In genomic region chr17:21814776-21815175, GRCh38 we compare ENCODE assay signal across 21 cellular contexts.
DNase-seq lines count a peak whose midpoint lies in the region; ATAC-seq and TF ChIP-seq lines count a peak whose summit lies in the region.
"Had no signal": no experiment of that assay in that cellular context is flagged by ENCODE, and none has a peak within 500 bp of the region (broad histone marks: within the 10 kb centered on the region; RNA-seq: fewer than 3 reads in every experiment).

No MANE protein-coding gene starts in this region.

- CTCF ChIA-PET in activated CD8-positive, alpha-beta T cell treated with anti-CD3 and anti-CD28 coated beads for 36 hours (lab: Charles Lee) = no interaction called here

- no peaks in the 10 kb centered on the region for H3K4me1 ChIP-seq in left lung
- H3K4me1 ChIP-seq in suprapubic skin = no peaks in the 10 kb centered on the region
- H3K4me1 ChIP-seq: BLaER1 treated with 17β-estradiol and CSF1 and Interleukin-3, amounts not matched to agents 10 nM and 100 nM; SJCRH30 had no signal

- TF ChIP-seq CTCF in GM10266 (IDR thresholded peaks at IDR 0.05; ENCODE audit: control insufficient read depth, insufficient read depth, low read depth, missing control alignments) = no peak
- no peak for TF ChIP-seq CTCF in left lung (IDR thresholded peaks at IDR 0.05)
- TF ChIP-seq CTCF in suprapubic skin (IDR thresholded peaks at IDR 0.05) = no peak
- no peak for TF ChIP-seq CTCF in activated CD8-positive, alpha-beta T cell treated with anti-CD3 and anti-CD28 coated beads for 36 hours (IDR thresholded peaks at IDR 0.05)

- no peaks in the 10 kb centered on the region for H3K27me3 ChIP-seq in left lung
- no peaks in the 10 kb centered on the region for H3K27me3 ChIP-seq in suprapubic skin
- H3K27me3 ChIP-seq: BLaER1 treated with 17β-estradiol and CSF1 and Interleukin-3, amounts not matched to agents 10 nM and 100 nM had no signal

- H3K4me1 Mint-ChIP-seq in activated CD8-positive, alpha-beta T cell treated with anti-CD3 and anti-CD28 coated beads for 36 hours (ENCODE audit: low read depth) = no peaks in the 10 kb centered on the region
- H3K4me1 Mint-ChIP-seq: GM23338, IgD-negative memory B cell had no signal

- H3K4me3 Mint-ChIP-seq in activated CD8-positive, alpha-beta T cell treated with anti-CD3 and anti-CD28 coated beads for 36 hours = no peak overlapping the region
- H3K4me3 Mint-ChIP-seq: GM23338, IgD-negative memory B cell had no signal

- ATAC-seq in left lung = no peak
- no peak for ATAC-seq in activated CD8-positive, alpha-beta T cell treated with anti-CD3 and anti-CD28 coated beads for 36 hours
- ATAC-seq: GM23338, HCT116, PC-3 had no signal

- no peak overlapping the region for H3K4me3 ChIP-seq in left lung
- no peak overlapping the region for H3K4me3 ChIP-seq in suprapubic skin
- H3K4me3 ChIP-seq: BLaER1 treated with 17β-estradiol and CSF1 and Interleukin-3, amounts not matched to agents 10 nM and 100 nM; GM23338; SJCRH30 had no signal

- 91% methylated on average over 9 of the region's 9 CpGs for WGBS in suprapubic skin

- no peak for TF ChIP-seq EP300 in suprapubic skin (IDR thresholded peaks at IDR 0.05)

- intact Hi-C loops in left lung (cut with DNase I) = no loop called here
- intact Hi-C loops in activated CD8-positive, alpha-beta T cell treated with anti-CD3 and anti-CD28 coated beads for 36 hours (cut with micrococcal nuclease) = no loop called here

- H3K27ac ChIP-seq in left lung (no peak overlapping the region), suprapubic skin (no peak overlapping the region)
- H3K27ac ChIP-seq: BLaER1 treated with 17β-estradiol and CSF1 and Interleukin-3, amounts not matched to agents 10 nM and 100 nM; SJCRH30 had no signal

- H3K36me3 Mint-ChIP-seq in activated CD8-positive, alpha-beta T cell treated with anti-CD3 and anti-CD28 coated beads for 36 hours (ENCODE audit: low read depth) = no peaks in the 10 kb centered on the region
- H3K36me3 Mint-ChIP-seq: IgD-negative memory B cell had no signal

- H3K9me3 Mint-ChIP-seq in activated CD8-positive, alpha-beta T cell treated with anti-CD3 and anti-CD28 coated beads for 36 hours = peaks cover 5% of the 10 kb centered on the region

- H3K36me3 ChIP-seq in left lung (no peaks in the 10 kb centered on the region), suprapubic skin (no peaks in the 10 kb centered on the region)
- H3K36me3 ChIP-seq: BLaER1 treated with 17β-estradiol and CSF1 and Interleukin-3, amounts not matched to agents 10 nM and 100 nM; SJCRH30 had no signal

- peaks cover 0 to 31% of the 10 kb centered on the region in 2 donors for H3K9me3 ChIP-seq in left lung
- peaks cover 8% of the 10 kb centered on the region for H3K9me3 ChIP-seq in suprapubic skin
- H3K9me3 ChIP-seq: BLaER1 treated with 17β-estradiol and CSF1 and Interleukin-3, amounts not matched to agents 10 nM and 100 nM had no signal

- H3K27me3 Mint-ChIP-seq in activated CD8-positive, alpha-beta T cell treated with anti-CD3 and anti-CD28 coated beads for 36 hours = no peaks in the 10 kb centered on the region
- H3K27me3 Mint-ChIP-seq: IgD-negative memory B cell had no signal

- DNase-seq in GM10266 (ENCODE audit: extremely low spot score) (peak; percentile 2), RPMI8226 (peak; percentile 2), left lung (peak; percentile 23 to 41), suprapubic skin (ENCODE audit: low spot score in 2 of 2) (peak; percentile 51 to 75), SKM-1 (lab: John Stamatoyannopoulos, UW; ENCODE audit: unreplicated experiment) (no peak), germinal center (ENCODE audit: low spot score) (no peak)
- no peak for DNase-seq in activated CD8-positive, alpha-beta T cell treated with anti-CD3 and anti-CD28 coated beads for 36 hours
- no peak for DNase-seq in activated naive CD4-positive, alpha-beta T cell treated with anti-CD3 and anti-CD28 coated beads, Interleukin-2, amount 50 U/mL, for 16 hours
- DNase-seq: DMS79, Karpas-422, NCI-H1048, NCI-H1436, NCI-H1930, NCI-H345, NCI-H524 treated with DMSO at 0.1 percent for 48 hours, PC-3 had no signal

- TF ChIP-seq POLR2A in suprapubic skin (IDR thresholded peaks at IDR 0.05) = no peak

- POLR2A ChIA-PET in activated CD8-positive, alpha-beta T cell treated with anti-CD3 and anti-CD28 coated beads for 36 hours (lab: Charles Lee) = no interaction called here

- H3K27ac Mint-ChIP-seq in activated CD8-positive, alpha-beta T cell treated with anti-CD3 and anti-CD28 coated beads for 36 hours = no peak overlapping the region
- H3K27ac Mint-ChIP-seq: GM23338, IgD-negative memory B cell had no signal

Comparison
In these comparisons a context has a peak if more than half of its experiments do, and no peak if none do; other contexts are left out.
1. DNase-seq: peak in GM10266 (single experiment), RPMI8226 (single experiment), left lung (2 of 2) and suprapubic skin (2 of 2); none in SKM-1 (single experiment), activated CD8-positive, alpha-beta T cell treated with anti-CD3 and anti-CD28 coated beads for 36 hours (single experiment), germinal center (single experiment) and activated naive CD4-positive, alpha-beta T cell treated with anti-CD3 and anti-CD28 coated beads, Interleukin-2, amount 50 U/mL, for 16 hours (single experiment).